Comparison of ENCODE assay signal across 10 cellular contexts in genomic region chr15:49902791-49903481, GRCh38.
DNase-seq lines count a peak whose midpoint lies in the region; ATAC-seq and TF ChIP-seq lines count a peak whose summit lies in the region.
"Had no signal": no experiment of that assay in that cellular context is flagged by ENCODE, and none has a peak within 500 bp of the region (broad histone marks: within the 10 kb centered on the region; RNA-seq: fewer than 3 reads in every experiment).

No MANE protein-coding gene starts in this region.

- H3K27ac ChIP-seq in breast epithelium = peak overlapping the region; percentile 62 to 88
- peak overlapping the region; percentile 65 to 77 (median 73) for H3K27ac ChIP-seq in sigmoid colon

- POLR2A ChIA-PET in BJ (lab: Charles Lee) = interaction anchor here (0.6 to 1.0 kb wide), 4 partner anchors 47 to 277 kb away, joined by 3 to 6 read pairs (median 4); no protein-coding TSS in a partner anchor

- intact Hi-C loops in breast epithelium (cut with DNase I; ENCODE audit: low total_unique reads) (no loop called here), sigmoid colon (cut with DNase I) (loop anchor here (5.0 to 10.0 kb wide), 3 partner anchors 281 to 668 kb away; partner anchors contain the start of genes DTWD1, FAM227B and FGF7)

- no peaks in the 10 kb centered on the region for H3K27me3 ChIP-seq in BJ (ENCODE audit: control insufficient read depth, insufficient read depth, low read length)
- H3K27me3 ChIP-seq in breast epithelium = no peaks in the 10 kb centered on the region
- H3K27me3 ChIP-seq in sigmoid colon = no peaks in the 10 kb centered on the region

- no peak for TF ChIP-seq POLR2A in breast epithelium (IDR thresholded peaks at IDR 0.05)
- TF ChIP-seq POLR2A in sigmoid colon (IDR thresholded peaks at IDR 0.05) = no peak

- H3K36me3 ChIP-seq in BJ (ENCODE audit: control insufficient read depth, insufficient read depth, low read length) (no peaks in the 10 kb centered on the region), breast epithelium (no peaks in the 10 kb centered on the region), sigmoid colon (no peaks in the 10 kb centered on the region)

- H3K4me1 ChIP-seq in breast epithelium (peaks cover 0 to 12% of the 10 kb centered on the region in 2 donors), sigmoid colon (peaks cover 0 to 63% (median 53%) of the 10 kb centered on the region in 4 donors)

- H3K9me3 ChIP-seq in breast epithelium (no peaks in the 10 kb centered on the region), sigmoid colon (no peaks in the 10 kb centered on the region)

- CTCF ChIA-PET in BJ (lab: Yijun Ruan, JAX) = interaction anchor here (0.8 to 3.7 kb wide), 11 partner anchors 16 to 480 kb away, joined by 3 to 15 read pairs (median 4); partner anchors contain the start of genes DTWD1, FAM227B and FGF7

- no peak for ATAC-seq in HG03159 (IDR thresholded peaks at IDR 0.05; ENCODE audit: unreplicated experiment)
- no peak for ATAC-seq in GM21576 (IDR thresholded peaks at IDR 0.05; ENCODE audit: unreplicated experiment)

- TF ChIP-seq EP300 in sigmoid colon (IDR thresholded peaks at IDR 0.05) = no peak

- 26 to 51% methylated on average over 7 of the region's 7 CpGs for WGBS in sigmoid colon, 2 donors

- TF ChIP-seq CTCF in BJ (IDR thresholded peaks at IDR 0.05; ENCODE audit: insufficient read depth, low read depth, low read length) (no peak), breast epithelium (IDR thresholded peaks at IDR 0.05) (no peak), sigmoid colon (IDR thresholded peaks at IDR 0.05) (no peak)

- peak; percentile 64 for DNase-seq in BJ (ENCODE audit: low read depth)
- DNase-seq in breast epithelium (ENCODE audit: low spot score in 2 of 2) = no peak
- DNase-seq in inferior parietal cortex (ENCODE audit: extremely low spot score) = peak; percentile 63
- no peak for DNase-seq in sigmoid colon
- DNase-seq in NCI-H2107 treated with DMSO at 0.1 percent for 48 hours (lab: John Stamatoyannopoulos, UW; ENCODE audit: unreplicated experiment) = no peak
- DNase-seq in NOMO-1 treated with DMSO at 0.1 percent for 48 hours (lab: John Stamatoyannopoulos, UW; ENCODE audit: unreplicated experiment) = no peak
- DNase-seq: activated CD4-positive, CD25-positive, alpha-beta regulatory T cell; activated naive CD4-positive, alpha-beta T cell treated with anti-CD3 and anti-CD28 coated beads, Interleukin-2, amount 50 U/mL, for 16 hours had no signal

- H3K4me3 ChIP-seq in BJ (ENCODE audit: low read depth, low read length) (no peak overlapping the region), breast epithelium (peak overlapping the region in 1 of 3 donors; percentile 16), sigmoid colon (no peak overlapping the region)

Comparison
In these comparisons a context has a peak if more than half of its experiments do, and no peak if none do; other contexts are left out.
1. DNase-seq: peak in BJ (single experiment) and inferior parietal cortex (single experiment); none in breast epithelium (0 of 2), sigmoid colon (single experiment), NCI-H2107 treated with DMSO at 0.1 percent for 48 hours (single experiment) and NOMO-1 treated with DMSO at 0.1 percent for 48 hours (single experiment).